ENCODE assay signal across 1 cellular context in the genomic region with DNA sequence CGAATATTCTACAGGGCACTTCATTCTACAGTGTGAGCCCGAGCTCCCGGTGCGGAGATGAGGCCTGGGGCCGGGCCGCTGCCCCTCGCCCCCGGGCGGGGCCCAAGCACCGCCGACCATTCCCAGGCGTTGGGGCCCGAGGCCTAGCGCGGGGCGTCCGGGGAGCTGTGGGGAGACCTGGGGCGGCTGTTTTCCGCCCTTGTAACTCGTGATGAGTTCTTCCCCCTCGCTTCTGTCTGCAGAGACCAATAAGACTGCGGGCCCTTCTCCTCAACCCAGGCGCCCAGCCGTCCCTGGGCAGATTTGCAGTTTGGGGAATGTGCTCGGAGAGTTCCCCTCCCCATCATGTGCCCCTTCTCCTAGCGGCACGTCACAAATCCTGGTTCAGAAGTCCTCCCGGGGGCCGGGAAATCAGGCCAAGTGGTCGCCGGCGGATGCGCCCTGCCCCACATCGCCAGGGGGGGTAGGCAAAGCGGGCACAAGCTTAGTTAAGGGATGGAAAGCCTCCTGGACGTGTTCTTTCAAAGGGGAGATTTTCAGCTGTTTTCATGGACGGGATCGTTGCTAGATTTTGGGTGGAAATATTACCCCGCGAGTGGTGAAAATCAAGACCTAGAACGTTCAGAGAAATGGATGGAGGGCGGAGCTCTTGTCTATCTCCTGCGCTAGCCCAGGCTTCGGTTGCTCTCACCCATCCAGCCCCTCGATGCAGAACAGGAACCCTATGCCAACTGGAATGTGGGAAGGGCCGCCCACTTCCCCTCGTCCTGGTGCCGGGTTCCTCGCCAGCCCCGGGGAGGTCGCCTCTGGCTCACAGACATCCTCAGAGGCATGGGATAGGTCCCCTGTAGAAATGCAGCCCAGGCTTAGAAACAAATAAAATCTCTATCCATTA.
TF ChIP-seq lines count a peak whose summit lies in the region.

No MANE protein-coding gene starts in this region.

TF ChIP-seq in endothelial cell of umbilical vein, 7 proteins besides CTCF, POLR2A, EP300 and RAD21:
- TF ChIP-seq MYC (IDR thresholded peaks at IDR 0.05; ENCODE audit: low read depth, low read length) (no peak), GATA2 (IDR thresholded peaks at IDR 0.05; ENCODE audit: insufficient read depth, insufficient read length, low read depth, low read length) (no peak), MAX (IDR thresholded peaks at IDR 0.05; ENCODE audit: insufficient read depth, insufficient read length) (no peak), EZH2 (IDR thresholded peaks at IDR 0.05; ENCODE audit: borderline replicate concordance, low read depth, low read length, severe bottlenecking) (no peak)
TF ChIP-seq in endothelial cell of umbilical vein: peak in this region for 0.
